15 cellular contexts compared by ENCODE assay signal in the genomic region with DNA sequence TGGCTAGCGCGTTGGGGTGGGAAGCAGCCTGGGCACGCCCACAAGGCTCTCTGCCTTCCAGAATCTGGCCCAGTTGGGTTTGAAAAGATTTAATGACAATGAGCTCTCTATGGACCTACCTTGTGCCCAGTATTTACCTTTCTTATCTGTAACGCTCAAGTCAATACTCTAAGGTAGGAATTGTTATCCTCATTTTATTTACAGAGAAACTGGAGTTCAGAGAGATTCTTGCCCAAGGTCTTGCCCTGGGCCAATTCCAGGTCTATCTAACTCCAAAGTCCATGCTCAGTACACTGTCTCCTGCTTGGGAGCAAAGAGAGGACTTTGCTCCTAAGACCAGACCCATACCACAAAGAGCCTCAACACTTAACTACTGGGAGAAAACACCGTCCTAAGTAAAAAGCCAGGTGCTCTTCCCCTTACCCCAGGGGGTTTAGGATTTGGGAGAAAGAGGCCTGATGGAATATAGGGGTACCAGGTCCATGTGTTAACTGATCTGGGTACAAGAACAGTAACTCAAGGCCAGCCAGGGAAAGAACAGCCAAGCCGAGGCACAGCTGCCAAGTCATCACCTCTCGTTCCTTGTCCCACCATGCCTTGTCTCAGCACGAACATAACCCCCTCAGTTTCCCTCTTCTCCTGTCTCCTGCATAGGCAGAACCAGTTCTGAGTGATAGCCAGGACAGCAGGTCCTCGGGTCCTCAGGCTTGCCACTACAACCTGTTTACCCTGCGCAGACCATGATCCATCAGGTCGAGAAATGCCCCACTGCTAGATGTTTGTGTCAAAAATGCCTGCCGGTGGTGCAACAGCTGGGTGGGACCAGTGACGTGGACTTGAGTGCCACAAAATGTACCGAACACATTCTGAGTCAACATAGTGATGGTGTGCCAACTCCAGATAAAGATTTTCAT. TPM values are rescaled to one million over a fixed set of nuclear protein-coding genes. Genes with fewer than 3 reads are reported as not detected.
DNase-seq lines count a peak whose midpoint lies in the region; ATAC-seq and TF ChIP-seq lines count a peak whose summit lies in the region.
"Had no signal": no experiment of that assay in that cellular context is flagged by ENCODE, and none has a peak within 500 bp of the region (broad histone marks: within the 10 kb centered on the region; RNA-seq: fewer than 3 reads in every experiment).

No MANE protein-coding gene starts in this region.

- H3K9me3 ChIP-seq in body of pancreas, result no peaks in the 10 kb centered on the region
- H3K9me3 ChIP-seq in hepatocyte (ENCODE audit: low read depth), result no peaks in the 10 kb centered on the region
- H3K9me3 ChIP-seq in sigmoid colon, result no peaks in the 10 kb centered on the region
- H3K9me3 ChIP-seq: BLaER1 had no signal

- peak; percentile 88 for ATAC-seq in body of pancreas
- no peak for ATAC-seq in HG03175 (IDR thresholded peaks at IDR 0.05; ENCODE audit: unreplicated experiment)

- H3K79me2 ChIP-seq in hepatocyte, result no peaks in the 10 kb centered on the region
- H3K79me2 ChIP-seq: parathyroid adenoma had no signal

- H2AFZ ChIP-seq in hepatocyte, result no peak overlapping the region
- H2AFZ ChIP-seq: parathyroid adenoma had no signal

- peak in 1 of 3 donors; percentile 18 for TF ChIP-seq POLR2A in body of pancreas (IDR thresholded peaks at IDR 0.05)
- no peak for TF ChIP-seq POLR2A in sigmoid colon (IDR thresholded peaks at IDR 0.05)

- peak overlapping the region; percentile 47 for H3K4me2 ChIP-seq in hepatocyte
- H3K4me2 ChIP-seq: BLaER1 had no signal

- TF ChIP-seq EP300 in sigmoid colon (IDR thresholded peaks at IDR 0.05), result no peak

- no peaks in the 10 kb centered on the region for H4K20me1 ChIP-seq in hepatocyte (ENCODE audit: insufficient read depth, poor library complexity, severe bottlenecking)
- H4K20me1 ChIP-seq: BLaER1 had no signal

- no peaks in the 10 kb centered on the region for H3K36me3 ChIP-seq in body of pancreas (replicated peaks in 1 of 2; ENCODE audit: insufficient read depth in 1 of 2, low read depth in 2 of 2)
- no peaks in the 10 kb centered on the region for H3K36me3 ChIP-seq in hepatocyte (replicated peaks; ENCODE audit: insufficient read depth, low read depth)
- no peaks in the 10 kb centered on the region for H3K36me3 ChIP-seq in sigmoid colon
- H3K36me3 ChIP-seq: BLaER1 had no signal

- WGBS in body of pancreas, 2 donors, result 22 to 24% methylated on average over 12 to 14 of the region's 14 CpGs
- WGBS in hepatocyte (ENCODE audit: low lambda C conversion rate, missing lambda C conversion rate), result 54% methylated on average over 14 of the region's 14 CpGs
- WGBS in sigmoid colon, 2 donors, result 23 to 71% methylated on average over 14 of the region's 14 CpGs

- TF ChIP-seq CTCF in body of pancreas (IDR thresholded peaks at IDR 0.05), result no peak
- no peak for TF ChIP-seq CTCF in hepatocyte (IDR thresholded peaks at IDR 0.05; ENCODE audit: poor library complexity)
- no peak for TF ChIP-seq CTCF in sigmoid colon (IDR thresholded peaks at IDR 0.05)

- H3K27me3 ChIP-seq in body of pancreas, result no peaks in the 10 kb centered on the region
- H3K27me3 ChIP-seq in hepatocyte, result no peaks in the 10 kb centered on the region
- no peaks in the 10 kb centered on the region for H3K27me3 ChIP-seq in sigmoid colon
- H3K27me3 ChIP-seq: BLaER1 had no signal

- peak overlapping the region; percentile 71 to 86 (median 80) for H3K27ac ChIP-seq in body of pancreas
- peak overlapping the region; percentile 93 for H3K27ac ChIP-seq in hepatocyte
- no peak overlapping the region for H3K27ac ChIP-seq in sigmoid colon
- H3K27ac ChIP-seq: BLaER1, parathyroid adenoma had no signal

- H3K4me3 ChIP-seq in body of pancreas (no peak overlapping the region), hepatocyte (no peak overlapping the region), sigmoid colon (no peak overlapping the region)
- H3K4me3 ChIP-seq: BLaER1 had no signal

- no peaks in the 10 kb centered on the region for H3K9me2 ChIP-seq in hepatocyte (replicated peaks; ENCODE audit: insufficient read depth)

- intact Hi-C loops in body of pancreas (cut with DNase I) (no loop called here), sigmoid colon (cut with DNase I) (no loop called here), head of caudate nucleus (cut with DNase I) (no loop called here)

- peaks cover 51% of the 10 kb centered on the region for H3K4me1 ChIP-seq in body of pancreas
- H3K4me1 ChIP-seq in hepatocyte (ENCODE audit: insufficient read depth), result peaks cover 11% of the 10 kb centered on the region
- no peaks in the 10 kb centered on the region for H3K4me1 ChIP-seq in sigmoid colon
- H3K4me1 ChIP-seq: BLaER1, parathyroid adenoma had no signal

- DNase-seq in EH (ENCODE audit: low read depth), result peak; percentile 30
- DNase-seq in body of pancreas, result peak; percentile 81 to 92 (median 84)
- DNase-seq in hepatocyte (ENCODE audit: low spot score), result no peak
- peak; percentile 30 for DNase-seq in sigmoid colon
- DNase-seq in head of caudate nucleus, result no peak
- DNase-seq in NCI-H2029 treated with DMSO at 0.1 percent for 48 hours (lab: John Stamatoyannopoulos, UW), result no peak
- DNase-seq in T1000 (lab: John Stamatoyannopoulos, UW), result no peak
- DNase-seq: activated naive CD4-positive, alpha-beta T cell treated with anti-CD3 and anti-CD28 coated beads, Interleukin-2, amount 50 U/mL, for 16 hours; central memory CD4-positive, alpha-beta T cell; DND-41; mesendoderm; NCI-H446 had no signal

RNA-seq across cellular contexts. Expression of gene APOA4, which starts 14.6 kb away (rescaled TPM):
- total RNA-seq in body of pancreas (not detected), hepatocyte (1,055 and 1,133 TPM in 2 replicates), sigmoid colon (not detected)
- polyA plus RNA-seq in hepatocyte (548 and 810 TPM in 2 replicates), sigmoid colon (1 to 10 TPM in 2 of 3 donors, under 1 TPM in 1; 0.04 to 5.3 (median 3.0) TPM)

RNA-seq across cellular contexts. Expression of gene APOA5, which starts 16.8 kb away (rescaled TPM):
- total RNA-seq in body of pancreas, result 1 to 10 TPM in 1 of 2 donors, not detected in 1; 2.6 TPM
- total RNA-seq in hepatocyte, result 16.3 and 20.3 TPM in 2 replicates
- polyA plus RNA-seq in hepatocyte, result 13.4 and 14.6 TPM in 2 replicates
- total RNA-seq in sigmoid colon, result not detected
- not detected for polyA plus RNA-seq in sigmoid colon

RNA-seq across cellular contexts. Expression of gene ZPR1, which starts 20.7 kb away (rescaled TPM):
- total RNA-seq in body of pancreas (10 to 100 TPM in 1 of 2 donors, 1 to 10 TPM in 1; 4.3 to 36.6 TPM), hepatocyte (38.3 and 38.6 TPM in 2 replicates), sigmoid colon (10 to 100 TPM; 14.7 to 28.6 (median 21.0) TPM)
- polyA plus RNA-seq in hepatocyte (50.1 and 53.3 TPM in 2 replicates), sigmoid colon (10 to 100 TPM; 16.8 to 22.5 (median 17.3) TPM)

RNA-seq across cellular contexts. Expression of gene APOC3, which starts 21.2 kb away (rescaled TPM):
- 1 to 10 TPM in 1 of 2 donors, not detected in 1; 7.3 TPM for total RNA-seq in body of pancreas
- 2,309 and 2,825 TPM in 2 replicates for total RNA-seq in hepatocyte
- polyA plus RNA-seq in hepatocyte, result 1,438 and 2,125 TPM in 2 replicates
- total RNA-seq in sigmoid colon, result not detected
- 1 to 10 TPM in 1 of 3 donors, under 1 TPM in 1, not detected in 1; 0.19 to 4.4 TPM for polyA plus RNA-seq in sigmoid colon

RNA-seq across cellular contexts. Expression of gene APOA1, which starts 28.9 kb away (rescaled TPM):
- total RNA-seq in body of pancreas (10 to 100 TPM in 1 of 2 donors, 1 to 10 TPM in 1; 1.0 to 16.8 TPM), hepatocyte (4,253 and 4,361 TPM in 2 replicates), sigmoid colon (under 1 TPM in 2 of 4 donors, not detected in 2; 0.54 to 0.55 TPM)
- polyA plus RNA-seq in hepatocyte (5,326 and 7,624 TPM in 2 replicates), sigmoid colon (1 to 10 TPM in 2 of 3 donors, under 1 TPM in 1; 0.32 to 3.0 (median 2.8) TPM)

Comparison
In these comparisons a context has a peak if more than half of its experiments do, and no peak if none do; other contexts are left out.
1. DNase-seq: peak in EH (single experiment), body of pancreas (4 of 4) and sigmoid colon (single experiment); none in hepatocyte (single experiment), head of caudate nucleus (0 of 42), NCI-H2029 treated with DMSO at 0.1 percent for 48 hours (single experiment) and T1000 (single experiment).
2. H3K27ac ChIP-seq: peak in body of pancreas (4 of 4) and hepatocyte (single experiment); none in sigmoid colon (0 of 4).
3. RNA of gene APOA4, which starts 14.6 kb away (total RNA-seq): 1,055 to 1,133 TPM in hepatocyte; not detected in body of pancreas and not detected in sigmoid colon; every median in the first group is over 1,000 times any median in the second.